ENCODE assay signal across 11 cellular contexts in genomic region chr11:5364214-5364613, GRCh38. TPM values are rescaled to one million over a fixed set of nuclear protein-coding genes. Genes with fewer than 3 reads are reported as not detected.
DNase-seq lines count a peak whose midpoint lies in the region.
"Had no signal": no experiment of that assay in that cellular context is flagged by ENCODE, and none has a peak within 500 bp of the region (broad histone marks: within the 10 kb centered on the region; RNA-seq: fewer than 3 reads in every experiment).

No MANE protein-coding gene starts in this region.

- DNase-seq in AG08396 (ENCODE audit: low spot score): peak; percentile 72
- DNase-seq in RPMI7951 (ENCODE audit: low read depth): peak; percentile 82
- DNase-seq in fibroblast of the conjunctiva (ENCODE audit: low read depth): peak; percentile 16
- DNase-seq in activated CD8-positive, alpha-beta memory T cell treated with anti-CD3 and anti-CD28 coated beads for 24 hours: no peak
- DNase-seq in NCI-H1694 (lab: John Stamatoyannopoulos, UW): no peak
- DNase-seq in SK-N-DZ (ENCODE audit: low spot score): no peak
- DNase-seq: adrenal gland; effector memory CD8-positive, alpha-beta T cell; hippocampal formation; NCI-H446 treated with DMSO at 0.1 percent for 48 hours had no signal

RNA-seq across cellular contexts. Expression of gene OR51B6, which starts 12.9 kb away (rescaled TPM):
- not detected in 2 replicates for total RNA-seq in RPMI7951 (2014; rRNA removed; shearing (Covaris generic))
- polyA plus RNA-seq in SK-N-DZ (2014; cell fraction: cytosol; rRNA removed): not detected in 2 replicates
- not detected in 2 replicates for polyA plus RNA-seq in SK-N-DZ (2014; cell fraction: nucleus; rRNA removed)
- total RNA-seq: adrenal gland, progenitor cell of endocrine pancreas had no signal
- polyA plus RNA-seq: adrenal gland had no signal

RNA-seq across cellular contexts. Expression of gene OR51M1, which starts 19.4 kb away (rescaled TPM):
- not detected in 2 replicates for total RNA-seq in RPMI7951 (2014; rRNA removed; shearing (Covaris generic))
- polyA plus RNA-seq in SK-N-DZ (2014; cell fraction: cytosol; rRNA removed): not detected in 2 replicates
- not detected in 2 replicates for polyA plus RNA-seq in SK-N-DZ (2014; cell fraction: nucleus; rRNA removed)
- total RNA-seq: adrenal gland, progenitor cell of endocrine pancreas had no signal
- polyA plus RNA-seq: adrenal gland had no signal

RNA-seq across cellular contexts. Expression of gene OR51B5, which starts 20.9 kb away (rescaled TPM):
- total RNA-seq in RPMI7951 (2014; rRNA removed; shearing (Covaris generic)): 1.8 and 2.0 TPM in 2 replicates
- polyA plus RNA-seq in SK-N-DZ (2014; cell fraction: cytosol; rRNA removed): 0.57 TPM in 1 of 2 replicates, not detected in the other
- 0.38 TPM in 1 of 2 replicates, not detected in the other for polyA plus RNA-seq in SK-N-DZ (2014; cell fraction: nucleus; rRNA removed)

RNA-seq across cellular contexts. Expression of gene OR51B2, which starts 40.1 kb away (rescaled TPM):
- 0.36 TPM in 1 of 2 replicates, not detected in the other for total RNA-seq in RPMI7951 (2014; rRNA removed; shearing (Covaris generic))
- not detected in 2 replicates for polyA plus RNA-seq in SK-N-DZ (2014; cell fraction: cytosol; rRNA removed)
- not detected in 2 replicates for polyA plus RNA-seq in SK-N-DZ (2014; cell fraction: nucleus; rRNA removed)
- total RNA-seq: progenitor cell of endocrine pancreas had no signal
- polyA plus RNA-seq: adrenal gland had no signal

RNA-seq across cellular contexts. Expression of gene OR51Q1, which starts 57.7 kb away (rescaled TPM):
- not detected in 2 replicates for total RNA-seq in RPMI7951 (2014; rRNA removed; shearing (Covaris generic))
- polyA plus RNA-seq in SK-N-DZ (2014; cell fraction: cytosol; rRNA removed): not detected in 2 replicates
- not detected in 2 replicates for polyA plus RNA-seq in SK-N-DZ (2014; cell fraction: nucleus; rRNA removed)
- total RNA-seq: adrenal gland, progenitor cell of endocrine pancreas had no signal
- polyA plus RNA-seq: adrenal gland had no signal

Comparison
In these comparisons a context has a peak if more than half of its experiments do, and no peak if none do; other contexts are left out.
1. DNase-seq: peak in AG08396 (single experiment), RPMI7951 (single experiment) and fibroblast of the conjunctiva (single experiment); none in activated CD8-positive, alpha-beta memory T cell treated with anti-CD3 and anti-CD28 coated beads for 24 hours (single experiment), NCI-H1694 (single experiment) and SK-N-DZ (single experiment).